In the genomic region with DNA sequence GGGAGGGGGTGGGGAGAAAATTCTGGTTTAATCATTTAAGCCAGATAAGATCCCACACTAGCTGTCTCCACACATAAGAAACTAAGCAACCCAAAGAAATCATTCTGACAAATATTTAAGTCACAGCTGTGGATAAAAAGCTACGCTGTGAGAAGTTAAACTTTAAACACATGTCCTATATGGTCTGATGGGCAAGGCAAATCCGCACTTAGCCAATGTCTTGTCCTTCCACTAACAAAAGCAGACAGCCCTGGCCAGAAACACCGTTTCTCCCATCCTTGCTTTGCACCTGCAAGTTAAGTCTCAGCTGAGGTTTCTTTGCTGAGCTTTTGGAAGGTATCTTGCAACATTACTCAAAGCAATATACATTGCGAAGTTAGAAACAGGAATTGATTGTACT, we compare ENCODE assay signal across 1 cellular context.
TF ChIP-seq lines count a peak whose summit lies in the region.

No MANE protein-coding gene starts in this region.

TF ChIP-seq in IMR-90, 13 proteins besides CTCF, POLR2A, EP300 and RAD21 (continued from another document):
- TF ChIP-seq, protein P1, sequence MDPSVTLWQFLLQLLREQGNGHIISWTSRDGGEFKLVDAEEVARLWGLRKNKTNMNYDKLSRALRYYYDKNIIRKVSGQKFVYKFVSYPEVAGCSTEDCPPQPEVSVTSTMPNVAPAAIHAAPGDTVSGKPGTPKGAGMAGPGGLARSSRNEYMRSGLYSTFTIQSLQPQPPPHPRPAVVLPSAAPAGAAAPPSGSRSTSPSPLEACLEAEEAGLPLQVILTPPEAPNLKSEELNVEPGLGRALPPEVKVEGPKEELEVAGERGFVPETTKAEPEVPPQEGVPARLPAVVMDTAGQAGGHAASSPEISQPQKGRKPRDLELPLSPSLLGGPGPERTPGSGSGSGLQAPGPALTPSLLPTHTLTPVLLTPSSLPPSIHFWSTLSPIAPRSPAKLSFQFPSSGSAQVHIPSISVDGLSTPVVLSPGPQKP (IDR thresholded peaks at IDR 0.05; ENCODE audit: borderline replicate concordance, low read depth, low read length) = no peak
